Comparison of ENCODE assay signal across 1 cellular context in the genomic region with DNA sequence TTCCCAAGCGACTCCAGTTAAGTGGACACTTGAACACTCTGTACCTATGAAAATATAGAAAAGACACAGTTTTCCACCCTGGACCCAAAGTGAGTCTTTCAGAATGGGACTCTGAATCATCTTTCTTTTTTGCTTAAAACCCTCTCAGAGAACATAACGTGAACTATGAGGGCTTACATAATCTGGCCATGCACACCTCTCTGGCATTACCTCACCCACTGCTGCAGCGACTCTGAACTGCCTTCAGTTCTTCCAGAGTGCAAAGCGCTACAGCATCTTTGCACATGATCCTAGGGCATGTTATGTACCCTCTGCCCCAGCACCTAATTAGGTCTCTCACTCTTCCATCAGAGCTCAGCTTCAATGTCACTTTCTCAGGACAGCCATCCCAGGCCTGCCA.
TF ChIP-seq lines count a peak whose summit lies in the region.

No MANE protein-coding gene starts in this region.

TF ChIP-seq in WTC11, 78 proteins besides CTCF, POLR2A, EP300 and RAD21:
- TF ChIP-seq ZBTB21 (CRISPR knock-in tag; IDR thresholded peaks at IDR 0.05; ENCODE audit: borderline replicate concordance), result no peak
- TF ChIP-seq, protein P1, sequence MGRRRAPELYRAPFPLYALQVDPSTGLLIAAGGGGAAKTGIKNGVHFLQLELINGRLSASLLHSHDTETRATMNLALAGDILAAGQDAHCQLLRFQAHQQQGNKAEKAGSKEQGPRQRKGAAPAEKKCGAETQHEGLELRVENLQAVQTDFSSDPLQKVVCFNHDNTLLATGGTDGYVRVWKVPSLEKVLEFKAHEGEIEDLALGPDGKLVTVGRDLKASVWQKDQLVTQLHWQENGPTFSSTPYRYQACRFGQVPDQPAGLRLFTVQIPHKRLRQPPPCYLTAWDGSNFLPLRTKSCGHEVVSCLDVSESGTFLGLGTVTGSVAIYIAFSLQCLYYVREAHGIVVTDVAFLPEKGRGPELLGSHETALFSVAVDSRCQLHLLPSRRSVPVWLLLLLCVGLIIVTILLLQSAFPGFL (CRISPR knock-in tag; IDR thresholded peaks at IDR 0.05; ENCODE audit: borderline replicate concordance), result no peak
- TF ChIP-seq, protein P2, sequence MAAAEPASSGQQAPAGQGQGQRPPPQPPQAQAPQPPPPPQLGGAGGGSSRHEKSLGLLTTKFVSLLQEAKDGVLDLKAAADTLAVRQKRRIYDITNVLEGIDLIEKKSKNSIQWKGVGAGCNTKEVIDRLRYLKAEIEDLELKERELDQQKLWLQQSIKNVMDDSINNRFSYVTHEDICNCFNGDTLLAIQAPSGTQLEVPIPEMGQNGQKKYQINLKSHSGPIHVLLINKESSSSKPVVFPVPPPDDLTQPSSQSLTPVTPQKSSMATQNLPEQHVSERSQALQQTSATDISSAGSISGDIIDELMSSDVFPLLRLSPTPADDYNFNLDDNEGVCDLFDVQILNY (CRISPR knock-in tag; IDR thresholded peaks at IDR 0.05), result no peak
- no peak for TF ChIP-seq GTF2I (CRISPR knock-in tag; conservative IDR thresholded peaks at IDR 0.05)
- TF ChIP-seq RELA (CRISPR knock-in tag; IDR thresholded peaks at IDR 0.05; ENCODE audit: borderline replicate concordance), result no peak
- TF ChIP-seq, protein P3, sequence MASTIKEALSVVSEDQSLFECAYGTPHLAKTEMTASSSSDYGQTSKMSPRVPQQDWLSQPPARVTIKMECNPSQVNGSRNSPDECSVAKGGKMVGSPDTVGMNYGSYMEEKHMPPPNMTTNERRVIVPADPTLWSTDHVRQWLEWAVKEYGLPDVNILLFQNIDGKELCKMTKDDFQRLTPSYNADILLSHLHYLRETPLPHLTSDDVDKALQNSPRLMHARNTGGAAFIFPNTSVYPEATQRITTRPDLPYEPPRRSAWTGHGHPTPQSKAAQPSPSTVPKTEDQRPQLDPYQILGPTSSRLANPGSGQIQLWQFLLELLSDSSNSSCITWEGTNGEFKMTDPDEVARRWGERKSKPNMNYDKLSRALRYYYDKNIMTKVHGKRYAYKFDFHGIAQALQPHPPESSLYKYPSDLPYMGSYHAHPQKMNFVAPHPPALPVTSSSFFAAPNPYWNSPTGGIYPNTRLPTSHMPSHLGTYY (CRISPR knock-in tag; IDR thresholded peaks at IDR 0.05), result no peak
- no peak for TF ChIP-seq NR2C2 (CRISPR knock-in tag; IDR thresholded peaks at IDR 0.05)
- TF ChIP-seq ZNF396 (CRISPR knock-in tag; IDR thresholded peaks at IDR 0.05; ENCODE audit: borderline replicate concordance), result no peak
- TF ChIP-seq, protein P4, sequence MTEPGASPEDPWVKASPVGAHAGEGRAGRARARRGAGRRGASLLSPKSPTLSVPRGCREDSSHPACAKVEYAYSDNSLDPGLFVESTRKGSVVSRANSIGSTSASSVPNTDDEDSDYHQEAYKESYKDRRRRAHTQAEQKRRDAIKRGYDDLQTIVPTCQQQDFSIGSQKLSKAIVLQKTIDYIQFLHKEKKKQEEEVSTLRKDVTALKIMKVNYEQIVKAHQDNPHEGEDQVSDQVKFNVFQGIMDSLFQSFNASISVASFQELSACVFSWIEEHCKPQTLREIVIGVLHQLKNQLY (CRISPR knock-in tag; IDR thresholded peaks at IDR 0.05), result no peak
- TF ChIP-seq, protein P5, sequence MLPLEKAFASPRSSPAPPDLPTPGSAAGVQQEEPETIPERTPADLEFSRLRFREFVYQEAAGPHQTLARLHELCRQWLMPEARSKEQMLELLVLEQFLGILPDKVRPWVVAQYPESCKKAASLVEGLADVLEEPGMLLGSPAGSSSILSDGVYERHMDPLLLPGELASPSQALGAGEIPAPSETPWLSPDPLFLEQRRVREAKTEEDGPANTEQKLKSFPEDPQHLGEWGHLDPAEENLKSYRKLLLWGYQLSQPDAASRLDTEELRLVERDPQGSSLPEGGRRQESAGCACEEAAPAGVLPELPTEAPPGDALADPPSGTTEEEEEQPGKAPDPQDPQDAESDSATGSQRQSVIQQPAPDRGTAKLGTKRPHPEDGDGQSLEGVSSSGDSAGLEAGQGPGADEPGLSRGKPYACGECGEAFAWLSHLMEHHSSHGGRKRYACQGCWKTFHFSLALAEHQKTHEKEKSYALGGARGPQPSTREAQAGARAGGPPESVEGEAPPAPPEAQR (CRISPR knock-in tag; IDR thresholded peaks at IDR 0.05), result no peak
